8 cellular contexts compared by ENCODE assay signal in genomic region chr15:58770519-58770856, GRCh38. TPM values are rescaled to one million over a fixed set of nuclear protein-coding genes. Genes with fewer than 3 reads are reported as not detected.
DNase-seq lines count a peak whose midpoint lies in the region; ATAC-seq, FAIRE-seq and TF ChIP-seq lines count a peak whose summit lies in the region.

No MANE protein-coding gene starts in this region.

- H3K27ac Mint-ChIP-seq in activated CD4-positive, alpha-beta T cell treated with anti-CD3 and anti-CD28 coated beads, Interleukin-2, amount 10 ng/mL, durations not matched to agents 24 days and 14 days, result peak overlapping the region; percentile 93
- H3K27ac Mint-ChIP-seq in HFFc6 (peak overlapping the region; percentile 98), mesothelial cell of epicardium (peak overlapping the region; percentile 100)

- no peaks in the 10 kb centered on the region for H3K27me3 ChIP-seq in PC-3 (ENCODE audit: low read length)

- H3K9me2 ChIP-seq in PC-3 (replicated peaks; ENCODE audit: low read length), result no peaks in the 10 kb centered on the region

- peaks cover 15% of the 10 kb centered on the region for H3K4me1 ChIP-seq in PC-3 (ENCODE audit: insufficient read depth, low read length)

- no peak for FAIRE-seq in GM19239 (lab: Jason Lieb, UNC)

- CTCF ChIA-PET in PC-3 (lab: Charles Lee), result interaction anchor here (0.7 to 1.4 kb wide), 6 partner anchors 21 to 759 kb away, joined by 3 to 5 read pairs (median 4); partner anchors contain the start of gene ADAM10

- ATAC-seq in PC-3, result peak; percentile 52

- H3K4me1 Mint-ChIP-seq in activated CD4-positive, alpha-beta T cell treated with anti-CD3 and anti-CD28 coated beads, Interleukin-2, amount 10 ng/mL, durations not matched to agents 24 days and 14 days, result peaks cover 16% of the 10 kb centered on the region
- H3K4me1 Mint-ChIP-seq in HFFc6 (ENCODE audit: low read depth) (peaks cover 6% of the 10 kb centered on the region; the same call in 1 of the 2 replicates), mesothelial cell of epicardium (peaks cover 15% of the 10 kb centered on the region)

- POLR2A ChIA-PET in PC-3 (lab: Charles Lee; ENCODE audit: unreplicated experiment), result interaction anchor here (0.5 to 1.5 kb wide), 5 partner anchors 20 to 887 kb away, joined by 3 to 23 read pairs (median 4); partner anchors contain the start of genes ADAM10 and GTF2A2

- H3K36me3 Mint-ChIP-seq in activated CD4-positive, alpha-beta T cell treated with anti-CD3 and anti-CD28 coated beads, Interleukin-2, amount 10 ng/mL, durations not matched to agents 24 days and 14 days (ENCODE audit: low read depth), result no peaks in the 10 kb centered on the region
- H3K36me3 Mint-ChIP-seq in HFFc6 (ENCODE audit: low read depth) (peaks cover 10% of the 10 kb centered on the region), mesothelial cell of epicardium (no peaks in the 10 kb centered on the region)

- DNase-seq in activated CD4-positive, alpha-beta T cell treated with anti-CD3 and anti-CD28 coated beads, Interleukin-2, amount 10 ng/mL, durations not matched to agents 24 days and 14 days, result no peak
- DNase-seq in activated CD4-positive, alpha-beta T cell treated with anti-CD3 and anti-CD28 coated beads for 1 hour, result no peak
- peak; percentile 83 for DNase-seq in HFFc6
- DNase-seq in PC-3, result peak; percentile 61
- peak; percentile 70 for DNase-seq in dermis blood vessel endothelial cell
- DNase-seq in mesothelial cell of epicardium (ENCODE audit: low spot score in 2 of 2, unreplicated experiment in 2 of 2), result no peak
- DNase-seq in iPS-NIHi7 (ENCODE audit: extremely low spot score), result no peak
- DNase-seq in GM19239 (ENCODE audit: insufficient read length, low spot score), result no peak

- H3K36me3 ChIP-seq in PC-3 (ENCODE audit: low read depth, low read length), result no peaks in the 10 kb centered on the region

- H3K27ac ChIP-seq in PC-3 (ENCODE audit: low read length), result peak overlapping the region; percentile 60

- H3F3A ChIP-seq in PC-3 (ENCODE audit: low read length, unreplicated experiment), result no peaks in the 10 kb centered on the region

- no peaks in the 10 kb centered on the region for H3K9me3 ChIP-seq in PC-3 (ENCODE audit: low read length)

- TF ChIP-seq CTCF in HFFc6 (IDR thresholded peaks at IDR 0.05), result peak; percentile 28; the same call in 1 of the 2 replicates
- no peak for TF ChIP-seq CTCF in PC-3 (conservative IDR thresholded peaks at IDR 0.05; ENCODE audit: low read depth, low read length)
- TF ChIP-seq CTCF in mesothelial cell of epicardium (IDR thresholded peaks at IDR 0.05; ENCODE audit: unreplicated experiment), result no peak

- peaks cover 2% of the 10 kb centered on the region for H3K27me3 Mint-ChIP-seq in activated CD4-positive, alpha-beta T cell treated with anti-CD3 and anti-CD28 coated beads, Interleukin-2, amount 10 ng/mL, durations not matched to agents 24 days and 14 days
- no peaks in the 10 kb centered on the region for H3K27me3 Mint-ChIP-seq in HFFc6 (ENCODE audit: insufficient read depth)
- H3K27me3 Mint-ChIP-seq in mesothelial cell of epicardium (ENCODE audit: low read depth), result no peaks in the 10 kb centered on the region

- H3K4me2 ChIP-seq in PC-3 (ENCODE audit: low read length), result peak overlapping the region; percentile 87

- peak overlapping the region; percentile 55 for H3K9ac ChIP-seq in PC-3 (ENCODE audit: low read length)

- TSS peak; percentile 71 for BruUV-seq in PC-3 (replicated peaks; lab: Mats Ljungman, UMichigan)

- no peak overlapping the region for H3K4me3 Mint-ChIP-seq in activated CD4-positive, alpha-beta T cell treated with anti-CD3 and anti-CD28 coated beads, Interleukin-2, amount 10 ng/mL, durations not matched to agents 24 days and 14 days
- H3K4me3 Mint-ChIP-seq in HFFc6, result no peak overlapping the region
- H3K4me3 Mint-ChIP-seq in mesothelial cell of epicardium, result no peak overlapping the region

- H3K4me3 ChIP-seq in PC-3 (ENCODE audit: low read length), result peak overlapping the region; percentile 96

- peaks cover 39% of the 10 kb centered on the region for H3K79me2 ChIP-seq in PC-3 (ENCODE audit: low read length)

- no peaks in the 10 kb centered on the region; the same call in 1 of the 2 replicates for H4K20me1 ChIP-seq in PC-3 (ENCODE audit: low read length)

- intact Hi-C loops in activated CD4-positive, alpha-beta T cell treated with anti-CD3 and anti-CD28 coated beads, Interleukin-2, amount 10 ng/mL, durations not matched to agents 24 days and 14 days (cut with micrococcal nuclease), result loop anchor here (2.0 to 5.0 kb wide), 3 partner anchors 162 to 438 kb away; partner anchors contain the start of gene SLTM
- intact Hi-C loops in PC-3 (cut with micrococcal nuclease), result loop anchor here (5.0 to 10.0 kb wide), 3 partner anchors 164 to 543 kb away; partner anchors contain the start of gene SLTM

- peaks cover 5% of the 10 kb centered on the region for H3K9me3 Mint-ChIP-seq in activated CD4-positive, alpha-beta T cell treated with anti-CD3 and anti-CD28 coated beads, Interleukin-2, amount 10 ng/mL, durations not matched to agents 24 days and 14 days
- H3K9me3 Mint-ChIP-seq in HFFc6, result no peaks in the 10 kb centered on the region
- H3K9me3 Mint-ChIP-seq in mesothelial cell of epicardium, result peaks cover 10% of the 10 kb centered on the region

- peak overlapping the region; percentile 74 for H2AFZ ChIP-seq in PC-3 (ENCODE audit: low read length)

RNA-seq across cellular contexts. Expression of gene MINDY2, which starts 0.6 kb away (rescaled TPM):
- total RNA-seq in activated CD4-positive, alpha-beta T cell treated with anti-CD3 and anti-CD28 coated beads, Interleukin-2, amount 10 ng/mL, durations not matched to agents 24 days and 14 days, result 10.1 and 10.9 TPM in 2 replicates
- 10 to 100 TPM; 27.9 to 35.7 (median 29.9) TPM for total RNA-seq in HFFc6 (2021; fragmentation: NEBNext Ultra II Directional; extraction: Animal tissue kit (Norgen Biotek cat#: 25700))
- total RNA-seq in PC-3 (2014; rRNA removed) (4.7 and 9.3 TPM in 2 replicates), dermis blood vessel endothelial cell (17.5 and 20.2 TPM in 2 replicates), mesothelial cell of epicardium (27.6 to 30.1 TPM (median 29.3 TPM) in 3 replicates)

RNA-seq across cellular contexts. Expression of gene ADAM10, which starts 21.0 kb away (rescaled TPM):
- total RNA-seq in activated CD4-positive, alpha-beta T cell treated with anti-CD3 and anti-CD28 coated beads, Interleukin-2, amount 10 ng/mL, durations not matched to agents 24 days and 14 days, result 103 and 111 TPM in 2 replicates
- total RNA-seq in HFFc6 (2021; fragmentation: NEBNext Ultra II Directional; extraction: Animal tissue kit (Norgen Biotek cat#: 25700)), result 100 to 1,000 TPM; 155 to 227 (median 196) TPM
- total RNA-seq in PC-3 (2014; rRNA removed), result 91.3 and 96.8 TPM in 2 replicates
- total RNA-seq in dermis blood vessel endothelial cell, result 232 and 310 TPM in 2 replicates
- total RNA-seq in mesothelial cell of epicardium, result 176 to 190 TPM (median 181 TPM) in 3 replicates

Comparison
In these comparisons a context has a peak if more than half of its experiments do, and no peak if none do; other contexts are left out.
1. DNase-seq: peak in HFFc6 (single experiment), PC-3 (single experiment) and dermis blood vessel endothelial cell (single experiment); none in activated CD4-positive, alpha-beta T cell treated with anti-CD3 and anti-CD28 coated beads, Interleukin-2, amount 10 ng/mL, durations not matched to agents 24 days and 14 days (single experiment), activated CD4-positive, alpha-beta T cell treated with anti-CD3 and anti-CD28 coated beads for 1 hour (single experiment), mesothelial cell of epicardium (0 of 2), iPS-NIHi7 (single experiment) and GM19239 (single experiment).
2. Peak in every context shown above with its lines, with median percentiles within 50 percentile points of each other: H3K27ac Mint-ChIP-seq.